In genomic region chr2:97670471-97670870, GRCh38 we compare ENCODE assay signal across 40 cellular contexts. TPM values are rescaled to one million over a fixed set of nuclear protein-coding genes. Genes with fewer than 3 reads are reported as not detected.
"Had no signal": no experiment of that assay in that cellular context is flagged by ENCODE, and none has a peak within 500 bp of the region (broad histone marks: within the 10 kb centered on the region; RNA-seq: fewer than 3 reads in every experiment).

No MANE protein-coding gene starts in this region.

- H3K4me3 Mint-ChIP-seq: activated naive CD4-positive, alpha-beta T cell treated with anti-CD3 and anti-CD28 coated beads for 36 hours; activated naive CD4-positive, alpha-beta T cell treated with anti-CD3 and anti-CD28 coated beads, Interleukin-2, amount 10 ng/mL, durations not matched to agents 7 days and 5 days; activated naive CD4-positive, alpha-beta T cell treated with anti-CD3 and anti-CD28 coated beads, Interleukin-2, amount 50 U/mL, for 24 hours; activated naive CD8-positive, alpha-beta T cell; activated naive CD8-positive, alpha-beta T cell treated with anti-CD3 and anti-CD28 coated beads for 36 hours; activated naive CD8-positive, alpha-beta T cell treated with anti-CD3 and anti-CD28 coated beads, Interleukin-2, amount 10 ng/mL, durations not matched to agents 7 days and 5 days; activated naive CD8-positive, alpha-beta T cell treated with anti-CD3 and anti-CD28 coated beads, Interleukin-2, amount 50 U/mL, for 24 hours; activated T-cell treated with anti-CD3 and anti-CD28 coated beads, Interleukin-2, amount 50 U/mL, for 24 hours; activated T-cell treated with anti-CD3 and anti-CD28 coated beads, Interleukin-2, amount 50 U/mL, for 4 hours; activated T-cell treated with anti-CD3 and anti-CD28 coated beads, Interleukin-2, amount 50 U/mL, for 72 hours; activated T-helper 1 cell treated with anti-CD3 and anti-CD28 coated beads, Interleukin-12 subunit alpha, Interleukin-12 subunit beta, Interleukin-2, Interleukin-4 antibody, amounts not matched to agents 30 ng/mL and 10 ng/mL and 1 ng/mL, durations not matched to agents 14 hours and 24 hours and 36 hours; activated T-helper 17 cell treated with anti-CD3 and anti-CD28 coated beads, Interleukin-2, amount 50 U/mL, for 72 hours; brain; central memory CD8-positive, alpha-beta T cell had no signal

- H3K27ac ChIP-seq: adrenal gland, ascending aorta, body of pancreas, brain microvascular endothelial cell, breast epithelium, cardiac muscle cell had no signal

- H3K36me3 ChIP-seq: adrenal gland, ascending aorta, brain microvascular endothelial cell, breast epithelium, cardiac muscle cell had no signal

- H3K27ac Mint-ChIP-seq: activated naive CD4-positive, alpha-beta T cell treated with anti-CD3 and anti-CD28 coated beads for 36 hours; activated naive CD4-positive, alpha-beta T cell treated with anti-CD3 and anti-CD28 coated beads, Interleukin-2, amount 10 ng/mL, durations not matched to agents 7 days and 5 days; activated naive CD4-positive, alpha-beta T cell treated with anti-CD3 and anti-CD28 coated beads, Interleukin-2, amount 50 U/mL, for 24 hours; activated naive CD4-positive, alpha-beta T cell treated with anti-CD3 and anti-CD28 coated beads, Interleukin-2, amount 50 U/mL, for 72 hours; activated naive CD8-positive, alpha-beta T cell; activated naive CD8-positive, alpha-beta T cell treated with anti-CD3 and anti-CD28 coated beads for 36 hours; activated naive CD8-positive, alpha-beta T cell treated with anti-CD3 and anti-CD28 coated beads, Interleukin-2, amount 10 ng/mL, durations not matched to agents 7 days and 5 days; activated naive CD8-positive, alpha-beta T cell treated with anti-CD3 and anti-CD28 coated beads, Interleukin-2, amount 50 U/mL, for 24 hours; activated T-cell treated with anti-CD3 and anti-CD28 coated beads, Interleukin-2, amount 50 U/mL, for 24 hours; activated T-cell treated with anti-CD3 and anti-CD28 coated beads, Interleukin-2, amount 50 U/mL, for 72 hours; activated T-helper 1 cell treated with anti-CD3 and anti-CD28 coated beads, Interleukin-12 subunit alpha, Interleukin-12 subunit beta, Interleukin-2, Interleukin-4 antibody, amounts not matched to agents 30 ng/mL and 10 ng/mL and 1 ng/mL, durations not matched to agents 14 hours and 24 hours and 36 hours; activated T-helper 17 cell treated with anti-CD3 and anti-CD28 coated beads, Interleukin-2, amount 50 U/mL, for 72 hours; activated T-helper 2 cell treated with anti-CD3 and anti-CD28 coated beads, Interferon-gamma antibody, Interleukin-2, Interleukin-4, amounts not matched to agents 10 μg/mL and 5 μg/mL and 100 μg/mL, durations not matched to agents 14 hours and 24 hours and 36 hours; brain had no signal

- H3K9me3 Mint-ChIP-seq: activated naive CD4-positive, alpha-beta T cell treated with anti-CD3 and anti-CD28 coated beads for 36 hours; activated naive CD4-positive, alpha-beta T cell treated with anti-CD3 and anti-CD28 coated beads, Interleukin-2, amount 10 ng/mL, durations not matched to agents 7 days and 5 days; activated naive CD4-positive, alpha-beta T cell treated with anti-CD3 and anti-CD28 coated beads, Interleukin-2, amount 50 U/mL, for 24 hours; activated naive CD4-positive, alpha-beta T cell treated with anti-CD3 and anti-CD28 coated beads, Interleukin-2, amount 50 U/mL, for 72 hours; activated naive CD8-positive, alpha-beta T cell treated with anti-CD3 and anti-CD28 coated beads for 36 hours; activated naive CD8-positive, alpha-beta T cell treated with anti-CD3 and anti-CD28 coated beads, Interleukin-2, amount 10 ng/mL, durations not matched to agents 7 days and 5 days; activated naive CD8-positive, alpha-beta T cell treated with anti-CD3 and anti-CD28 coated beads, Interleukin-2, amount 50 U/mL, for 24 hours; activated T-cell treated with anti-CD3 and anti-CD28 coated beads, Interleukin-2, amount 50 U/mL, for 24 hours; activated T-cell treated with anti-CD3 and anti-CD28 coated beads, Interleukin-2, amount 50 U/mL, for 4 hours; activated T-cell treated with anti-CD3 and anti-CD28 coated beads, Interleukin-2, amount 50 U/mL, for 72 hours; activated T-helper 1 cell treated with anti-CD3 and anti-CD28 coated beads, Interleukin-12 subunit alpha, Interleukin-12 subunit beta, Interleukin-2, Interleukin-4 antibody, amounts not matched to agents 30 ng/mL and 10 ng/mL and 1 ng/mL, durations not matched to agents 14 hours and 24 hours and 36 hours; activated T-helper 17 cell treated with anti-CD3 and anti-CD28 coated beads, Interleukin-2, amount 50 U/mL, for 72 hours; activated T-helper 2 cell treated with anti-CD3 and anti-CD28 coated beads, Interferon-gamma antibody, Interleukin-2, Interleukin-4, amounts not matched to agents 10 μg/mL and 5 μg/mL and 100 μg/mL, durations not matched to agents 14 hours and 24 hours and 36 hours; brain; central memory CD8-positive, alpha-beta T cell had no signal

- H3K4me1 Mint-ChIP-seq: central memory CD8-positive, alpha-beta T cell had no signal

- H3K27me3 Mint-ChIP-seq: activated naive CD4-positive, alpha-beta T cell treated with anti-CD3 and anti-CD28 coated beads, Interleukin-2, amount 10 ng/mL, durations not matched to agents 7 days and 5 days; activated naive CD4-positive, alpha-beta T cell treated with anti-CD3 and anti-CD28 coated beads, Interleukin-2, amount 50 U/mL, for 24 hours; activated naive CD8-positive, alpha-beta T cell; activated naive CD8-positive, alpha-beta T cell treated with anti-CD3 and anti-CD28 coated beads for 36 hours; activated naive CD8-positive, alpha-beta T cell treated with anti-CD3 and anti-CD28 coated beads, Interleukin-2, amount 10 ng/mL, durations not matched to agents 7 days and 5 days; activated naive CD8-positive, alpha-beta T cell treated with anti-CD3 and anti-CD28 coated beads, Interleukin-2, amount 50 U/mL, for 24 hours; activated T-cell treated with anti-CD3 and anti-CD28 coated beads, Interleukin-2, amount 50 U/mL, for 24 hours; activated T-helper 17 cell treated with anti-CD3 and anti-CD28 coated beads, Interleukin-2, amount 50 U/mL, for 72 hours had no signal

- DNase-seq: activated effector memory CD4-positive, alpha-beta T cell treated with anti-CD3 and anti-CD28 coated beads, Interleukin-2, amount 50 U/mL, for 16 hours; activated effector memory CD4-positive, alpha-beta T cell treated with Interleukin-2 at 50 U/mL for 16 hours; activated gamma-delta T cell; activated gamma-delta T cell treated with Interleukin-2 at 50 U/mL for 16 hours; activated naive CD4-positive, alpha-beta T cell; activated naive CD4-positive, alpha-beta T cell treated with anti-CD3 and anti-CD28 coated beads for 36 hours; activated naive CD4-positive, alpha-beta T cell treated with anti-CD3 and anti-CD28 coated beads, Interleukin-2, amount 10 ng/mL, durations not matched to agents 7 days and 5 days; activated naive CD4-positive, alpha-beta T cell treated with anti-CD3 and anti-CD28 coated beads, Interleukin-2, amount 50 U/mL, for 16 hours; activated naive CD4-positive, alpha-beta T cell treated with Interleukin-2 at 50 U/mL for 16 hours; activated naive CD8-positive, alpha-beta T cell treated with anti-CD3 and anti-CD28 coated beads for 36 hours; activated naive CD8-positive, alpha-beta T cell treated with anti-CD3 and anti-CD28 coated beads, Interleukin-2, amount 10 ng/mL, durations not matched to agents 7 days and 5 days; activated naive CD8-positive, alpha-beta T cell treated with anti-CD3 and anti-CD28 coated beads, Interleukin-2, amount 50 U/mL, for 24 hours; activated T-cell treated with anti-CD3 and anti-CD28 coated beads for 4 hours; activated T-cell treated with anti-CD3 and anti-CD28 coated beads, Interleukin-2, amount 50 U/mL, for 1 hour; activated T-cell treated with anti-CD3 and anti-CD28 coated beads, Interleukin-2, amount 50 U/mL, for 24 hours; activated T-cell treated with anti-CD3 and anti-CD28 coated beads, Interleukin-2, amount 50 U/mL, for 4 hours; activated T-cell treated with anti-CD3 and anti-CD28 coated beads, Interleukin-2, amount 50 U/mL, for 48 hours; activated T-cell treated with anti-CD3 and anti-CD28 coated beads, Interleukin-2, amount 50 U/mL, for 72 hours; adrenal gland; amniotic stem cell; amygdala; anterior cingulate cortex; aorta; body of pancreas; brain microvascular endothelial cell; caudate nucleus; central memory CD4-positive, alpha-beta T cell; cerebellar nuclear complex had no signal

- H3K4me1 ChIP-seq: adrenal gland, ascending aorta, body of pancreas, breast epithelium had no signal

- H3K27me3 ChIP-seq: adrenal gland, ascending aorta, body of pancreas, brain microvascular endothelial cell, breast epithelium, cardiac muscle cell had no signal

- H3K9me3 ChIP-seq: adrenal gland, ascending aorta, body of pancreas, breast epithelium had no signal

- H3K36me3 Mint-ChIP-seq: activated naive CD4-positive, alpha-beta T cell treated with anti-CD3 and anti-CD28 coated beads, Interleukin-2, amount 10 ng/mL, durations not matched to agents 7 days and 5 days; activated naive CD8-positive, alpha-beta T cell treated with anti-CD3 and anti-CD28 coated beads, Interleukin-2, amount 10 ng/mL, durations not matched to agents 7 days and 5 days; brain had no signal

- H3K4me3 ChIP-seq: adrenal gland, ascending aorta, body of pancreas, breast epithelium, cardiac muscle cell had no signal

RNA-seq across cellular contexts. Expression of gene ZAP70, which starts 42.9 kb away (rescaled TPM):
- total RNA-seq: bronchial epithelial cell had no signal
